In the genomic region with DNA sequence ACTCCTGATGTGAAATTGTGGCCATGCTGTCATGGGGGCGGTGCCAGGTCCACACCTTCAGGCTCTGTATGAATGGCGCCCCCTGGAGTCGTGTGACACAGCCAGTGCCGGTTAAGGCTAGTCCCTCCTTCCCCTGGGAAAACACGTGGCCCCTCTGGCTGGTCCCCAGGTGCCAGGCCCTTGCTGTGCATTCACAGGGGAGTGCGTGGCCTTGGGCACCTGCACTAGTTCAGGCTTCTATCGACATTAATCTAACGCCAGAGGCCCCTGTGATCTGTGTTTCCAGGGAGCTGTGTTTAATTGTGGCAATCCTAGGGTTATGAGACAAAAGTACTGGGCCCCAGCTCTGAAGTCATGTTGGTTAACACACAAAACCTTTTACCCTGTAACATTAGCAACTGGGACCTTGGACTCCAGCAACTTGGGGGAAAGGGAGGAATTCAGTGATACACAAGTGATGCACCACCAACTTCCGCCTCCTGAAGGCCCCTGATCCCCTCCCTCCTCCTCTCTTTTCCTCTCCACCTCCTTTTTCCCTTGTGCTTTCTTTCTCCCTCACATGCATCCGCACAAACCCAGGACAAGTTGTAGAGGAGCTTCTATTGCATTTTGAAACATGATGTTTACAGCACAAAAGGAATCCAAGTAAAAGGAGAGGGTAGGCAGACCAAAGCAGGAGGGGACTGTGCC, we compare ENCODE assay signal across 9 cellular contexts.
DNase-seq lines count a peak whose midpoint lies in the region; ATAC-seq and TF ChIP-seq lines count a peak whose summit lies in the region.
"Had no signal": no experiment of that assay in that cellular context is flagged by ENCODE, and none has a peak within 500 bp of the region (broad histone marks: within the 10 kb centered on the region; RNA-seq: fewer than 3 reads in every experiment).

No MANE protein-coding gene starts in this region.

- H3K9me3 ChIP-seq in ascending aorta = no peaks in the 10 kb centered on the region

- H3K36me3 ChIP-seq in ascending aorta = peaks cover 5 to 31% of the 10 kb centered on the region in 2 donors

- H3K27ac ChIP-seq in ascending aorta = no peak overlapping the region
- H3K27ac ChIP-seq: epithelial cell of prostate had no signal

- H3K4me1 ChIP-seq in ascending aorta = no peaks in the 10 kb centered on the region

- no peaks in the 10 kb centered on the region for H3K27me3 ChIP-seq in ascending aorta

- no peak overlapping the region for H3K4me3 ChIP-seq in ascending aorta

- intact Hi-C loops in ascending aorta (cut with DNase I) = no loop called here

- peak; percentile 48 to 63 (median 49) for TF ChIP-seq CTCF in ascending aorta (IDR thresholded peaks at IDR 0.05)

- DNase-seq in EL = peak; percentile 76
- peak; percentile 74 to 90 for DNase-seq in NCI-H187 (lab: John Stamatoyannopoulos, UW)
- peak in 3 of 5 experiments; percentile 26 to 71 (median 55) for DNase-seq in T-helper 2 cell
- peak; percentile 48 to 86 for DNase-seq in ascending aorta (ENCODE audit: low spot score in 2 of 2)
- peak; percentile 20 to 56 for DNase-seq in hippocampal formation (lab: John Stamatoyannopoulos, UW)
- DNase-seq in stimulated activated CD4-positive, alpha-beta T cell treated with anti-CD3 and anti-CD28 coated beads, Interleukin-12 subunit alpha, Interleukin-12 subunit beta, amount 100 ng/mL, for 4 hours = peak; percentile 77
- no peak for DNase-seq in cerebellum (ENCODE audit: low spot score)

- ATAC-seq in HG02588 (IDR thresholded peaks at IDR 0.05; ENCODE audit: unreplicated experiment) = peak; percentile 56
